Comparison of ENCODE assay signal across 8 cellular contexts in genomic region chr17:59706900-59707181, GRCh38. TPM values are rescaled to one million over a fixed set of nuclear protein-coding genes. Genes with fewer than 3 reads are reported as not detected.
A peak's percentile ranks its signal among the peaks of the same experiment; 100 is the strongest.
DNase-seq lines count a peak whose midpoint lies in the region; ATAC-seq and TF ChIP-seq lines count a peak whose summit lies in the region.

No MANE protein-coding gene starts in this region.

- intact Hi-C loops in body of pancreas (cut with DNase I) (no loop called here), aorta (cut with DNase I) (no loop called here)

- no peak for TF ChIP-seq CTCF in 22Rv1 (IDR thresholded peaks at IDR 0.05)
- no peak for TF ChIP-seq CTCF in body of pancreas (IDR thresholded peaks at IDR 0.05)

- H3K36me3 ChIP-seq in body of pancreas (replicated peaks in 1 of 2; ENCODE audit: insufficient read depth in 1 of 2, low read depth in 2 of 2) (no peaks in the 10 kb centered on the region), mucosa of rectum (ENCODE audit: control insufficient read depth in 2 of 2, insufficient read depth in 2 of 2, low read length in 2 of 2) (peaks cover 0 to 9% of the 10 kb centered on the region in 2 donors), aorta (ENCODE audit: control insufficient read depth in 1 of 2, insufficient read depth in 2 of 2, low read length in 1 of 2) (no peaks in the 10 kb centered on the region)

- peaks cover 43% of the 10 kb centered on the region for H3K4me1 ChIP-seq in body of pancreas
- peaks cover 19 to 22% of the 10 kb centered on the region in 2 donors for H3K4me1 ChIP-seq in mucosa of rectum (ENCODE audit: control insufficient read depth in 2 of 2, insufficient read depth in 2 of 2, low read length in 2 of 2)
- no peaks in the 10 kb centered on the region for H3K4me1 ChIP-seq in aorta (ENCODE audit: control insufficient read depth in 1 of 2, insufficient read depth in 2 of 2, low read length in 2 of 2)

- no peak for TF ChIP-seq EP300 in Ishikawa (IDR thresholded peaks at IDR 0.05; ENCODE audit: borderline replicate concordance)

- peak overlapping the region; percentile 95 for H3K27ac ChIP-seq in 22Rv1
- H3K27ac ChIP-seq in body of pancreas: peak overlapping the region; percentile 89 to 96 (median 94)
- H3K27ac ChIP-seq in mucosa of rectum (ENCODE audit: low read depth in 2 of 2, low read length in 2 of 2): peak overlapping the region; percentile 87 to 95
- H3K27ac ChIP-seq in aorta (ENCODE audit: low read depth in 1 of 2, low read length in 2 of 2): peak overlapping the region in 1 of 2 donors; percentile 72

- TF ChIP-seq POLR2A in body of pancreas (IDR thresholded peaks at IDR 0.05): no peak

- H3K9me3 ChIP-seq in body of pancreas: no peaks in the 10 kb centered on the region
- no peaks in the 10 kb centered on the region for H3K9me3 ChIP-seq in mucosa of rectum (ENCODE audit: control insufficient read depth in 2 of 2, low read length in 2 of 2)
- H3K9me3 ChIP-seq in aorta (ENCODE audit: control insufficient read depth, low read length): no peaks in the 10 kb centered on the region

- H3K9ac ChIP-seq in mucosa of rectum (ENCODE audit: low read depth in 1 of 2, low read length in 2 of 2): peak overlapping the region; percentile 82 to 98

- ATAC-seq in body of pancreas: no peak
- ATAC-seq in aorta (ENCODE audit: low FRiP score): no peak
- no peak for ATAC-seq in HG03039 (IDR thresholded peaks at IDR 0.05; ENCODE audit: unreplicated experiment)

- no peak for DNase-seq in body of pancreas
- DNase-seq in aorta: no peak
- DNase-seq in NCI-H510A (lab: John Stamatoyannopoulos, UW): no peak
- DNase-seq in NAMALWA (ENCODE audit: low spot score): no peak

- TF ChIP-seq RAD21 in Ishikawa (IDR thresholded peaks at IDR 0.05; ENCODE audit: low read depth): no peak

- 0 to 1% methylated on average over 14 of the region's 14 CpGs for whole genome bisulfite sequencing in body of pancreas, 2 donors
- 0 to 1% methylated on average over 14 of the region's 14 CpGs for WGBS in aorta, 2 donors

- H3K4me3 ChIP-seq in body of pancreas: peak overlapping the region; percentile 43 to 59
- H3K4me3 ChIP-seq in mucosa of rectum (ENCODE audit: low read length in 2 of 2): peak overlapping the region; percentile 79 to 100
- peak overlapping the region; percentile 42 to 84 for H3K4me3 ChIP-seq in aorta (ENCODE audit: low read length in 2 of 2)

- no peaks in the 10 kb centered on the region for H3K27me3 ChIP-seq in body of pancreas
- H3K27me3 ChIP-seq in mucosa of rectum (ENCODE audit: control insufficient read depth in 2 of 2, insufficient read depth in 2 of 2, low read length in 2 of 2): no peaks in the 10 kb centered on the region
- no peaks in the 10 kb centered on the region for H3K27me3 ChIP-seq in aorta (ENCODE audit: control insufficient read depth in 1 of 2, insufficient read depth in 2 of 2, low read length in 1 of 2)

TF ChIP-seq in Ishikawa, 13 proteins besides CTCF, POLR2A, EP300 and RAD21:
- TF ChIP-seq YY1 (IDR thresholded peaks at IDR 0.05; ENCODE audit: low read depth): 0 out of 2 replicates have a peak, but pooled peaks have one; percentile 17
- TF ChIP-seq CEBPB (IDR thresholded peaks at IDR 0.05): no peak
TF ChIP-seq in Ishikawa: peak in this region for 1.

RNA-seq across cellular contexts. Expression of gene PTRH2, which starts 0.4 kb away (rescaled TPM):
- total RNA-seq in body of pancreas (10 to 100 TPM; 15.3 to 15.5 TPM), aorta (10 to 100 TPM; 14.8 to 19.6 TPM)
- polyA plus RNA-seq in aorta: 10 to 100 TPM; 13.4 to 16.8 TPM

RNA-seq across cellular contexts. Expression of gene VMP1, which starts 0.6 kb away (rescaled TPM):
- total RNA-seq in body of pancreas (100 to 1,000 TPM; 174 to 259 TPM), aorta (100 to 1,000 TPM; 451 to 507 TPM)
- 100 to 1,000 TPM in 1 of 2 donors, 10 to 100 TPM in 1; 43.3 to 253 TPM for polyA plus RNA-seq in aorta
